In genomic region chrX:18879144-18879543, GRCh38 we compare ENCODE assay signal across 6 cellular contexts.
"Had no signal": no experiment of that assay in that cellular context is flagged by ENCODE, and none has a peak within 500 bp of the region (broad histone marks: within the 10 kb centered on the region; RNA-seq: fewer than 3 reads in every experiment).

No MANE protein-coding gene starts in this region.

- ATAC-seq: HepG2, K562 had no signal

- H3K4me3 Mint-ChIP-seq: IgD-negative memory B cell had no signal

- DNase-seq: IMR-90, KBM-7 had no signal

- H3K27ac Mint-ChIP-seq: IgD-negative memory B cell had no signal

- H3K27ac ChIP-seq: HL-60 had no signal

- H3K4me3 ChIP-seq: K562 had no signal

- H3K36me3 Mint-ChIP-seq: IgD-negative memory B cell had no signal

- H3K4me1 Mint-ChIP-seq: IgD-negative memory B cell had no signal
